Comparison of ENCODE assay signal across 18 cellular contexts in genomic region chr3:152826476-152826875, GRCh38.
"Had no signal": no experiment of that assay in that cellular context is flagged by ENCODE, and none has a peak within 500 bp of the region (broad histone marks: within the 10 kb centered on the region; RNA-seq: fewer than 3 reads in every experiment).

No MANE protein-coding gene starts in this region.

- DNase-seq: activated CD4-positive, CD25-positive, alpha-beta regulatory T cell; activated CD8-positive, alpha-beta memory T cell treated with anti-CD3 and anti-CD28 coated beads, Interleukin-2, amount 50 U/mL, for 4 hours; activated CD8-positive, alpha-beta T cell treated with anti-CD3 and anti-CD28 coated beads for 36 hours; activated gamma-delta T cell treated with Interleukin-2 at 50 U/mL for 16 hours; activated naive CD4-positive, alpha-beta T cell treated with anti-CD3 and anti-CD28 coated beads, Interleukin-2, amount 10 ng/mL, durations not matched to agents 7 days and 5 days; activated naive CD8-positive, alpha-beta T cell treated with anti-CD3 and anti-CD28 coated beads for 36 hours; activated T-cell treated with anti-CD3 and anti-CD28 coated beads, Interleukin-2, amount 50 U/mL, for 72 hours; cerebellar nuclear complex; Karpas-422; NCI-H1048; NCI-H146; NCI-H1930; NCI-H2171 treated with DMSO at 0.1 percent for 48 hours; NCI-H226; PC-3; SHP77 treated with DMSO at 0.1 percent for 48 hours; T-helper 17 cell; T-helper 9 cell had no signal

- ATAC-seq: activated CD8-positive, alpha-beta T cell treated with anti-CD3 and anti-CD28 coated beads for 36 hours; activated T-cell treated with anti-CD3 and anti-CD28 coated beads, Interleukin-2, amount 50 U/mL, for 72 hours; PC-3; T-helper 17 cell had no signal
